ENCODE assay signal across 19 cellular contexts in the genomic region with DNA sequence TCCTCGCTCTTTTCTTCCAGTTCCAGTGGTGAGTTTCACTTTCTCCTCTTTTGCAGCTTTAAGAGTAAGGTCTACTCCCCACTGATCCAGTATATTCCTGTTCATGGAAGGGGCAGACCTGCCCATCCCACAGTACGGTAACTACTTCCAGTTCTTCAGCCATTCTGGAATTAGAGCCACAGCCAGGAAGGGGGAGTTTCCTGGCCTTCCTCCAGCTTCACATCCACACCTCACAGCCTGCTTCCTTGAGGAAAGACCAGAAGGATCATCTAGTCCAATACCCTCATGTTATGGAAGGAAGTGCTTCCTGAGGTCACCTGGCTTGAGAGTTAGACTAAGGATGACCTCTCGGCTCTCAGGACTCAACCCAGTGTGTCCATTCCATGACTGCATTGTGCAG.
DNase-seq lines count a peak whose midpoint lies in the region; ATAC-seq and TF ChIP-seq lines count a peak whose summit lies in the region.
"Had no signal": no experiment of that assay in that cellular context is flagged by ENCODE, and none has a peak within 500 bp of the region (broad histone marks: within the 10 kb centered on the region; RNA-seq: fewer than 3 reads in every experiment).

No MANE protein-coding gene starts in this region.

- no peak overlapping the region for H3K14ac ChIP-seq in mesenchymal stem cell (ENCODE audit: low read length in 2 of 2)

- H3K36me3 ChIP-seq in mesenchymal stem cell (ENCODE audit: control insufficient read depth in 1 of 2, insufficient read depth in 2 of 2, low read depth in 1 of 2, low read length in 2 of 2) (peaks cover 0 to 10% of the 10 kb centered on the region in 2 experiments), neural progenitor cell (no peaks in the 10 kb centered on the region)
- H3K36me3 ChIP-seq: SJCRH30 had no signal

- H3K9me3 Mint-ChIP-seq in neural progenitor cell (peaks cover 9% of the 10 kb centered on the region), WTC11 (peaks cover 21% of the 10 kb centered on the region)
- peaks cover 22% of the 10 kb centered on the region for H3K9me3 Mint-ChIP-seq in CD4-positive, alpha-beta T cell

- H3K4me2 ChIP-seq in mesenchymal stem cell (ENCODE audit: low read length, poor library complexity, severe bottlenecking) (no peak overlapping the region), neural progenitor cell (no peak overlapping the region)

- ATAC-seq in CD4-positive, alpha-beta T cell (ENCODE audit: poor library complexity) = no peak
- no peak for ATAC-seq in GM19455 (IDR thresholded peaks at IDR 0.05; ENCODE audit: unreplicated experiment)
- ATAC-seq in WTC11 = no peak

- H3K9me3 ChIP-seq in mesenchymal stem cell (ENCODE audit: control insufficient read depth, low read length) = peaks cover 10% of the 10 kb centered on the region
- no peaks in the 10 kb centered on the region for H3K9me3 ChIP-seq in neural progenitor cell (ENCODE audit: low read depth)
- H3K9me3 ChIP-seq in CD4-positive, alpha-beta T cell (ENCODE audit: control insufficient read depth, low read length) = peaks cover 4% of the 10 kb centered on the region
- H3K9me3 ChIP-seq: SJCRH30 had no signal

- no peak overlapping the region for H2AK5ac ChIP-seq in mesenchymal stem cell (ENCODE audit: low read length, severe bottlenecking)

- H3K27ac Mint-ChIP-seq in neural progenitor cell = peak overlapping the region; percentile 91
- no peak overlapping the region for H3K27ac Mint-ChIP-seq in CD4-positive, alpha-beta T cell
- no peak overlapping the region for H3K27ac Mint-ChIP-seq in WTC11
- H3K27ac Mint-ChIP-seq: HFFc6, IgD-negative memory B cell had no signal

- WGBS in mesenchymal stem cell = 94% methylated on average over 3 of the region's 3 CpGs

- CTCF ChIA-PET in CD4-positive, alpha-beta T cell (lab: Charles Lee) = no interaction called here
- CTCF ChIA-PET in WTC11 (lab: Charles Lee) = no interaction called here

- no peaks in the 10 kb centered on the region for H3K79me2 ChIP-seq in neural progenitor cell (ENCODE audit: low read depth)

- peak overlapping the region; percentile 11 for H2BK120ac ChIP-seq in mesenchymal stem cell (ENCODE audit: low read depth, low read length)

- no peak overlapping the region for H2BK5ac ChIP-seq in mesenchymal stem cell (ENCODE audit: low read depth, low read length, poor library complexity, severe bottlenecking)

- no peaks in the 10 kb centered on the region for H4K20me1 ChIP-seq in neural progenitor cell (ENCODE audit: low read depth)

- H3K9ac ChIP-seq in mesenchymal stem cell (ENCODE audit: low read length) = no peak overlapping the region
- no peak overlapping the region for H3K9ac ChIP-seq in neural progenitor cell

- H3K79me1 ChIP-seq in mesenchymal stem cell (replicated peaks; ENCODE audit: low read length, poor library complexity, severe bottlenecking) = no peaks in the 10 kb centered on the region

- intact Hi-C loops in CD4-positive, alpha-beta T cell (cut with DNase I, micrococcal nuclease) = no loop called here

- H3K4me3 Mint-ChIP-seq in neural progenitor cell = no peak overlapping the region
- no peak overlapping the region for H3K4me3 Mint-ChIP-seq in CD4-positive, alpha-beta T cell
- H3K4me3 Mint-ChIP-seq in WTC11 = no peak overlapping the region
- H3K4me3 Mint-ChIP-seq: HFFc6, IgD-negative memory B cell had no signal

- TF ChIP-seq CTCF in HFF-Myc (IDR thresholded peaks at IDR 0.05; ENCODE audit: low read depth, low read length, missing control alignments) = no peak
- no peak for TF ChIP-seq CTCF in neural progenitor cell (IDR thresholded peaks at IDR 0.05)
- no peak for TF ChIP-seq CTCF in CD4-positive, alpha-beta T cell (IDR thresholded peaks at IDR 0.05)
- no peak for TF ChIP-seq CTCF in WTC11 (IDR thresholded peaks at IDR 0.05)

- peaks cover 1% of the 10 kb centered on the region for H3K36me3 Mint-ChIP-seq in neural progenitor cell
- H3K36me3 Mint-ChIP-seq in CD4-positive, alpha-beta T cell (ENCODE audit: low read depth) = peaks cover 89% of the 10 kb centered on the region
- H3K36me3 Mint-ChIP-seq in WTC11 = peaks cover 7% of the 10 kb centered on the region

- H3K4ac ChIP-seq in mesenchymal stem cell (ENCODE audit: low read depth in 1 of 2, low read length in 2 of 2) = no peak overlapping the region

- H3K27me3 ChIP-seq in mesenchymal stem cell (ENCODE audit: control insufficient read depth in 1 of 2, insufficient read depth in 1 of 2, low read length in 2 of 2) = no peaks in the 10 kb centered on the region
- H3K27me3 ChIP-seq in neural progenitor cell = no peaks in the 10 kb centered on the region
- no peaks in the 10 kb centered on the region for H3K27me3 ChIP-seq in CD4-positive, alpha-beta T cell (ENCODE audit: control insufficient read depth, insufficient read depth, low read length)
- H3K27me3 ChIP-seq: SJCRH30 had no signal

- H3K4me3 ChIP-seq in HFF-Myc (replicated peaks; ENCODE audit: low read depth, low read length) = no peak overlapping the region
- no peak overlapping the region for H3K4me3 ChIP-seq in mesenchymal stem cell (ENCODE audit: insufficient read depth in 1 of 2, low read depth in 1 of 2, low read length in 2 of 2)
- no peak overlapping the region for H3K4me3 ChIP-seq in neural progenitor cell
- H3K4me3 ChIP-seq: SJCRH30 had no signal

- H2AFZ ChIP-seq in mesenchymal stem cell (ENCODE audit: low read depth, low read length) = no peak overlapping the region
- H2AFZ ChIP-seq in neural progenitor cell (replicated peaks) = no peak overlapping the region

- H3K4me1 ChIP-seq in mesenchymal stem cell (ENCODE audit: control insufficient read depth, insufficient read depth, low read depth, low read length) = peaks cover 3% of the 10 kb centered on the region
- H3K4me1 ChIP-seq in neural progenitor cell = peaks cover 25% of the 10 kb centered on the region
- H3K4me1 ChIP-seq: SJCRH30 had no signal

- no peaks in the 10 kb centered on the region for H3K27me3 Mint-ChIP-seq in neural progenitor cell (ENCODE audit: insufficient read depth, low read depth)
- no peaks in the 10 kb centered on the region for H3K27me3 Mint-ChIP-seq in CD4-positive, alpha-beta T cell
- H3K27me3 Mint-ChIP-seq in WTC11 (ENCODE audit: low read depth) = no peaks in the 10 kb centered on the region
- H3K27me3 Mint-ChIP-seq: IgD-negative memory B cell had no signal

- H3K27ac ChIP-seq in mesenchymal stem cell (ENCODE audit: low read length, poor library complexity, severe bottlenecking) (no peak overlapping the region), neural progenitor cell (no peak overlapping the region)
- no peak overlapping the region for H3K27ac ChIP-seq in CD4-positive, alpha-beta T cell (ENCODE audit: low read depth, low read length)
- H3K27ac ChIP-seq: C4-2B, SJCRH30 had no signal

- peak overlapping the region in 1 of 2 experiments; percentile 6 for H3K18ac ChIP-seq in mesenchymal stem cell (ENCODE audit: low read depth in 1 of 2, low read length in 2 of 2)

- POLR2A ChIA-PET in CD4-positive, alpha-beta T cell (lab: Charles Lee) = no interaction called here
- POLR2A ChIA-PET in WTC11 (lab: Charles Lee) = no interaction called here

- H4K91ac ChIP-seq in mesenchymal stem cell (ENCODE audit: low read length) = peak overlapping the region; percentile 57

- peaks cover 19% of the 10 kb centered on the region for H3F3A ChIP-seq in neural progenitor cell (ENCODE audit: low read depth)

- H2BK15ac ChIP-seq in mesenchymal stem cell (ENCODE audit: low read depth, poor library complexity, severe bottlenecking) = no peak overlapping the region

- H4K8ac ChIP-seq in mesenchymal stem cell (ENCODE audit: low read length) = no peak overlapping the region

- DNase-seq in HFF-Myc (ENCODE audit: extremely low read depth, low read depth) (peak; percentile 22), dermis blood vessel endothelial cell (peak; percentile 19), mesenchymal stem cell (no peak), neural progenitor cell (ENCODE audit: low spot score) (no peak), WTC11 (ENCODE audit: low spot score) (no peak), NCI-H146 treated with DMSO at 0.1 percent for 48 hours (lab: John Stamatoyannopoulos, UW; ENCODE audit: unreplicated experiment) (no peak)
- DNase-seq in CD4-positive, alpha-beta T cell = no peak
- DNase-seq: HFFc6, MV-4-11, NCI-H1105 treated with DMSO at 0.1 percent for 48 hours, NCI-H1694, NCI-H2081, NCI-H2171 treated with DMSO at 0.1 percent for 48 hours, NCI-H524 treated with DMSO at 0.1 percent for 48 hours, OCI-M1, SJCRH30 had no signal

- H2BK12ac ChIP-seq in mesenchymal stem cell (ENCODE audit: low read length in 2 of 2) = peak overlapping the region in 1 of 2 experiments; percentile 24

- H3K4me1 Mint-ChIP-seq in neural progenitor cell (peaks cover 35% of the 10 kb centered on the region), WTC11 (peaks cover 32% of the 10 kb centered on the region)
- no peaks in the 10 kb centered on the region for H3K4me1 Mint-ChIP-seq in CD4-positive, alpha-beta T cell (ENCODE audit: low read depth)

- H3K23ac ChIP-seq in mesenchymal stem cell (ENCODE audit: low read length in 2 of 2) = no peak overlapping the region

TF ChIP-seq in WTC11, 78 proteins besides CTCF, POLR2A, EP300 and RAD21:
- TF ChIP-seq KAT7 (CRISPR knock-in tag; IDR thresholded peaks at IDR 0.05; ENCODE audit: borderline replicate concordance) = no peak
- TF ChIP-seq SP1 (CRISPR knock-in tag; conservative IDR thresholded peaks at IDR 0.05) = no peak
- TF ChIP-seq, protein P1, sequence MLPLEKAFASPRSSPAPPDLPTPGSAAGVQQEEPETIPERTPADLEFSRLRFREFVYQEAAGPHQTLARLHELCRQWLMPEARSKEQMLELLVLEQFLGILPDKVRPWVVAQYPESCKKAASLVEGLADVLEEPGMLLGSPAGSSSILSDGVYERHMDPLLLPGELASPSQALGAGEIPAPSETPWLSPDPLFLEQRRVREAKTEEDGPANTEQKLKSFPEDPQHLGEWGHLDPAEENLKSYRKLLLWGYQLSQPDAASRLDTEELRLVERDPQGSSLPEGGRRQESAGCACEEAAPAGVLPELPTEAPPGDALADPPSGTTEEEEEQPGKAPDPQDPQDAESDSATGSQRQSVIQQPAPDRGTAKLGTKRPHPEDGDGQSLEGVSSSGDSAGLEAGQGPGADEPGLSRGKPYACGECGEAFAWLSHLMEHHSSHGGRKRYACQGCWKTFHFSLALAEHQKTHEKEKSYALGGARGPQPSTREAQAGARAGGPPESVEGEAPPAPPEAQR (CRISPR knock-in tag; IDR thresholded peaks at IDR 0.05) = no peak
- TF ChIP-seq, protein P2, sequence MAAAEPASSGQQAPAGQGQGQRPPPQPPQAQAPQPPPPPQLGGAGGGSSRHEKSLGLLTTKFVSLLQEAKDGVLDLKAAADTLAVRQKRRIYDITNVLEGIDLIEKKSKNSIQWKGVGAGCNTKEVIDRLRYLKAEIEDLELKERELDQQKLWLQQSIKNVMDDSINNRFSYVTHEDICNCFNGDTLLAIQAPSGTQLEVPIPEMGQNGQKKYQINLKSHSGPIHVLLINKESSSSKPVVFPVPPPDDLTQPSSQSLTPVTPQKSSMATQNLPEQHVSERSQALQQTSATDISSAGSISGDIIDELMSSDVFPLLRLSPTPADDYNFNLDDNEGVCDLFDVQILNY (CRISPR knock-in tag; IDR thresholded peaks at IDR 0.05) = no peak
- TF ChIP-seq IRF2 (CRISPR knock-in tag; IDR thresholded peaks at IDR 0.05; ENCODE audit: borderline replicate concordance, low read depth) = no peak
TF ChIP-seq in WTC11: peak in this region for 0.

Comparison
In these comparisons a context has a peak if more than half of its experiments do, and no peak if none do; other contexts are left out.
1. DNase-seq: peak in HFF-Myc (single experiment) and dermis blood vessel endothelial cell (single experiment); none in mesenchymal stem cell (single experiment), neural progenitor cell (single experiment), CD4-positive, alpha-beta T cell (0 of 10), WTC11 (single experiment) and NCI-H146 treated with DMSO at 0.1 percent for 48 hours (single experiment).